ENCODE assay signal across 19 cellular contexts in genomic region chr2:176821350-176821749, GRCh38.
DNase-seq lines count a peak whose midpoint lies in the region; ATAC-seq and TF ChIP-seq lines count a peak whose summit lies in the region.
"Had no signal": no experiment of that assay in that cellular context is flagged by ENCODE, and none has a peak within 500 bp of the region (broad histone marks: within the 10 kb centered on the region; RNA-seq: fewer than 3 reads in every experiment).

No MANE protein-coding gene starts in this region.

- no peaks in the 10 kb centered on the region for H3K9me3 Mint-ChIP-seq in Caco-2 (ENCODE audit: unreplicated experiment)
- H3K9me3 Mint-ChIP-seq: activated naive CD8-positive, alpha-beta T cell treated with anti-CD3 and anti-CD28 coated beads, Interleukin-2, amount 50 U/mL, for 24 hours; nephron progenitor cell had no signal

- no peak overlapping the region for H2AFZ ChIP-seq in PC-3 (ENCODE audit: low read length)

- H3K9me2 ChIP-seq in PC-3 (replicated peaks; ENCODE audit: low read length) = no peaks in the 10 kb centered on the region

- H3F3A ChIP-seq in PC-3 (ENCODE audit: low read length, unreplicated experiment) = no peaks in the 10 kb centered on the region

- H3K36me3 ChIP-seq in Caco-2 (ENCODE audit: control insufficient read depth, insufficient read depth, low read length) (no peaks in the 10 kb centered on the region), PC-3 (ENCODE audit: low read depth, low read length) (no peaks in the 10 kb centered on the region)
- H3K36me3 ChIP-seq: BLaER1, left lung, upper lobe of left lung had no signal

- no peaks in the 10 kb centered on the region for H4K20me1 ChIP-seq in PC-3 (ENCODE audit: low read length)
- H4K20me1 ChIP-seq: BLaER1 had no signal

- intact Hi-C loops in Caco-2 (cut with micrococcal nuclease; ENCODE audit: unreplicated experiment) = no loop called here
- intact Hi-C loops in PC-3 (cut with micrococcal nuclease) = no loop called here

- no peak overlapping the region for H3K9ac ChIP-seq in PC-3 (ENCODE audit: low read length)
- H3K9ac ChIP-seq: BLaER1 had no signal

- H3K4me1 ChIP-seq in Caco-2 (no peaks in the 10 kb centered on the region), PC-3 (ENCODE audit: insufficient read depth, low read length) (no peaks in the 10 kb centered on the region), foreskin keratinocyte (no peaks in the 10 kb centered on the region)
- H3K4me1 ChIP-seq: BLaER1, left lung, upper lobe of left lung had no signal

- no peak overlapping the region for H3K4me3 Mint-ChIP-seq in Caco-2 (ENCODE audit: unreplicated experiment)
- H3K4me3 Mint-ChIP-seq: activated CD4-positive, alpha-beta T cell treated with anti-CD3 and anti-CD28 coated beads, Interleukin-2, amount 10 ng/mL, durations not matched to agents 7 days and 5 days; activated naive CD8-positive, alpha-beta T cell treated with anti-CD3 and anti-CD28 coated beads, Interleukin-2, amount 50 U/mL, for 24 hours; nephron progenitor cell had no signal

- H3K27me3 Mint-ChIP-seq in Caco-2 (ENCODE audit: insufficient read depth, unreplicated experiment) = peaks cover 11% of the 10 kb centered on the region
- H3K27me3 Mint-ChIP-seq: activated CD4-positive, alpha-beta T cell treated with anti-CD3 and anti-CD28 coated beads, Interleukin-2, amount 10 ng/mL, durations not matched to agents 7 days and 5 days; activated naive CD8-positive, alpha-beta T cell treated with anti-CD3 and anti-CD28 coated beads, Interleukin-2, amount 50 U/mL, for 24 hours had no signal

- H3K9me3 ChIP-seq in Caco-2 (no peaks in the 10 kb centered on the region), PC-3 (ENCODE audit: low read length) (no peaks in the 10 kb centered on the region)
- H3K9me3 ChIP-seq: BLaER1, left lung, upper lobe of left lung had no signal

- no peaks in the 10 kb centered on the region for H3K79me2 ChIP-seq in PC-3 (ENCODE audit: low read length)

- BruUV-seq in Caco-2 (replicated peaks; lab: Mats Ljungman, UMichigan) = no TSS peak
- BruUV-seq in PC-3 (replicated peaks; lab: Mats Ljungman, UMichigan) = no TSS peak

- no peak; the same call in 1 of the 2 replicates for ATAC-seq in PC-3
- ATAC-seq in foreskin keratinocyte = peak; percentile 31
- no peak for ATAC-seq in HG03442 (IDR thresholded peaks at IDR 0.05; ENCODE audit: unreplicated experiment)
- ATAC-seq: activated naive CD8-positive, alpha-beta T cell treated with anti-CD3 and anti-CD28 coated beads, Interleukin-2, amount 50 U/mL, for 24 hours; left lung; stimulated activated naive CD8-positive, alpha-beta T cell treated with anti-CD3 and anti-CD28 coated beads, Interleukin-15, Interleukin-2, amounts not matched to agents 100 U/mL and 50 U/mL, for 24 hours had no signal

- no peak for DNase-seq in Caco-2
- no peak for DNase-seq in PC-3
- no peak for DNase-seq in foreskin keratinocyte
- DNase-seq in islet precursor cell = no peak
- DNase-seq in MV-4-11 (lab: John Stamatoyannopoulos, UW) = no peak
- DNase-seq: activated CD4-positive, alpha-beta T cell treated with anti-CD3 and anti-CD28 coated beads, Interleukin-2, amount 10 ng/mL, durations not matched to agents 7 days and 5 days; activated CD8-positive, alpha-beta memory T cell treated with anti-CD3 and anti-CD28 coated beads, Interleukin-2, amount 50 U/mL, for 4 hours; activated effector memory CD4-positive, alpha-beta T cell treated with Interleukin-2 at 50 U/mL for 16 hours; activated naive CD8-positive, alpha-beta T cell treated with anti-CD3 and anti-CD28 coated beads, Interleukin-2, amount 50 U/mL, for 24 hours; left lung; NCI-H187 treated with DMSO at 0.1 percent for 48 hours; NCI-H2227 treated with DMSO at 0.1 percent for 48 hours; nephron progenitor cell; stimulated activated CD4-positive, alpha-beta T cell treated with anti-CD3 and anti-CD28 coated beads, Interleukin-2, amount 100 ng/mL, for 24 hours; stimulated activated naive CD8-positive, alpha-beta T cell treated with anti-CD3 and anti-CD28 coated beads, Interleukin-15, Interleukin-2, amounts not matched to agents 100 U/mL and 50 U/mL, for 24 hours; upper lobe of left lung had no signal

- no peak overlapping the region for H3K4me2 ChIP-seq in PC-3 (ENCODE audit: low read length)
- H3K4me2 ChIP-seq: BLaER1 had no signal

- H3K4me1 Mint-ChIP-seq in Caco-2 (ENCODE audit: low read depth, unreplicated experiment) = no peaks in the 10 kb centered on the region

- H3K27me3 ChIP-seq in Caco-2 (replicated peaks; ENCODE audit: control insufficient read depth, insufficient read depth, low read length) (no peaks in the 10 kb centered on the region; the same call in 1 of the 2 replicates), PC-3 (ENCODE audit: low read length) (peaks cover 67% of the 10 kb centered on the region), foreskin keratinocyte (no peaks in the 10 kb centered on the region)
- H3K27me3 ChIP-seq: BLaER1, upper lobe of left lung had no signal

- no peak overlapping the region for H3K4me3 ChIP-seq in Caco-2 (ENCODE audit: low read depth, low read length)
- H3K4me3 ChIP-seq in GM12875 (ENCODE audit: low read depth, low read length) = no peak overlapping the region
- no peak overlapping the region for H3K4me3 ChIP-seq in PC-3 (ENCODE audit: low read length)
- H3K4me3 ChIP-seq: BLaER1, left lung, upper lobe of left lung had no signal

- no peak overlapping the region for H3K27ac ChIP-seq in PC-3 (ENCODE audit: low read length)
- no peak overlapping the region for H3K27ac ChIP-seq in foreskin keratinocyte
- H3K27ac ChIP-seq: BLaER1, left lung, upper lobe of left lung had no signal

- no peaks in the 10 kb centered on the region for H3K36me3 Mint-ChIP-seq in Caco-2 (ENCODE audit: insufficient read depth, unreplicated experiment)

- H3K27ac Mint-ChIP-seq in Caco-2 (ENCODE audit: unreplicated experiment) = no peak overlapping the region
- H3K27ac Mint-ChIP-seq: activated CD4-positive, alpha-beta T cell treated with anti-CD3 and anti-CD28 coated beads, Interleukin-2, amount 10 ng/mL, durations not matched to agents 7 days and 5 days; activated naive CD8-positive, alpha-beta T cell treated with anti-CD3 and anti-CD28 coated beads, Interleukin-2, amount 50 U/mL, for 24 hours; nephron progenitor cell had no signal

- CTCF ChIA-PET in Caco-2 (lab: Charles Lee) (no interaction called here), PC-3 (lab: Charles Lee) (no interaction called here)

- POLR2A ChIA-PET in Caco-2 (lab: Charles Lee) = no interaction called here
- POLR2A ChIA-PET in PC-3 (lab: Charles Lee; ENCODE audit: unreplicated experiment) = no interaction called here

- TF ChIP-seq CTCF in Caco-2 (IDR thresholded peaks at IDR 0.05; ENCODE audit: insufficient read depth in 1 of 2, low read depth in 1 of 2, low read length in 1 of 2, severe bottlenecking in 1 of 2, unreplicated experiment in 1 of 2) (peak; percentile 5 to 19), GM12875 (IDR thresholded peaks at IDR 0.05; ENCODE audit: borderline replicate concordance, insufficient read depth, low read depth, low read length) (peak; percentile 22; the same call in 1 of the 2 replicates), PC-3 (conservative IDR thresholded peaks at IDR 0.05; ENCODE audit: low read depth, low read length) (peak; percentile 39; the same call in 1 of the 2 replicates), foreskin keratinocyte (conservative IDR thresholded peaks at IDR 0.05) (no peak)
